In genomic region chr5:56585466-56585865, GRCh38 we compare ENCODE assay signal across 11 cellular contexts.
A peak's percentile ranks its signal among the peaks of the same experiment; 100 is the strongest.
DNase-seq lines count a peak whose midpoint lies in the region; ATAC-seq, FAIRE-seq and TF ChIP-seq lines count a peak whose summit lies in the region.
"Had no signal": no experiment of that assay in that cellular context is flagged by ENCODE, and none has a peak within 500 bp of the region (broad histone marks: within the 10 kb centered on the region; RNA-seq: fewer than 3 reads in every experiment).

No MANE protein-coding gene starts in this region.

- ATAC-seq in GM21723 (IDR thresholded peaks at IDR 0.05; ENCODE audit: unreplicated experiment) (no peak), HG03196 (IDR thresholded peaks at IDR 0.05; ENCODE audit: unreplicated experiment) (no peak)

- no peak overlapping the region for H3K27ac Mint-ChIP-seq in activated CD4-positive, alpha-beta T cell treated with anti-CD3 and anti-CD28 coated beads, Interleukin-2, amount 10 ng/mL, durations not matched to agents 7 days and 5 days

- no peak for TF ChIP-seq POLR2A in thyroid gland (IDR thresholded peaks at IDR 0.05)

- H3K9me3 Mint-ChIP-seq in activated CD4-positive, alpha-beta T cell treated with anti-CD3 and anti-CD28 coated beads, Interleukin-2, amount 10 ng/mL, durations not matched to agents 7 days and 5 days = peaks cover 12% of the 10 kb centered on the region

- no peaks in the 10 kb centered on the region for H3K27me3 ChIP-seq in left ventricle myocardium inferior (ENCODE audit: low read depth)
- no peaks in the 10 kb centered on the region for H3K27me3 ChIP-seq in thyroid gland

- H3K36me3 Mint-ChIP-seq in activated CD4-positive, alpha-beta T cell treated with anti-CD3 and anti-CD28 coated beads, Interleukin-2, amount 10 ng/mL, durations not matched to agents 7 days and 5 days (ENCODE audit: low read depth) = peaks cover 21% of the 10 kb centered on the region

- peaks cover 50% of the 10 kb centered on the region for H3K4me1 Mint-ChIP-seq in activated CD4-positive, alpha-beta T cell treated with anti-CD3 and anti-CD28 coated beads, Interleukin-2, amount 10 ng/mL, durations not matched to agents 7 days and 5 days

- H3K4me3 ChIP-seq in left ventricle myocardium inferior (peak overlapping the region; percentile 48), thyroid gland (replicated peaks in 1 of 3) (no peak overlapping the region)

- H3K27me3 Mint-ChIP-seq in activated CD4-positive, alpha-beta T cell treated with anti-CD3 and anti-CD28 coated beads, Interleukin-2, amount 10 ng/mL, durations not matched to agents 7 days and 5 days = peaks cover 7% of the 10 kb centered on the region

- H3K4me1 ChIP-seq in left ventricle myocardium inferior (peaks cover 48% of the 10 kb centered on the region), thyroid gland (peaks cover 24 to 30% of the 10 kb centered on the region in 2 donors)

- POLR2A ChIA-PET in activated CD4-positive, alpha-beta T cell treated with anti-CD3 and anti-CD28 coated beads, Interleukin-2, amount 10 ng/mL, durations not matched to agents 7 days and 5 days (lab: Charles Lee) = no interaction called here

- CTCF ChIA-PET in activated CD4-positive, alpha-beta T cell treated with anti-CD3 and anti-CD28 coated beads, Interleukin-2, amount 10 ng/mL, durations not matched to agents 7 days and 5 days (lab: Charles Lee) = interaction anchor here (1.4 kb wide), 1 partner anchor 32 kb away, joined by 3 read pairs; no protein-coding TSS in a partner anchor

- H3K36me3 ChIP-seq in left ventricle myocardium inferior (no peaks in the 10 kb centered on the region), thyroid gland (no peaks in the 10 kb centered on the region)

- 83 to 89% methylated on average over 2 of the region's 2 CpGs for whole genome bisulfite sequencing in thyroid gland, 2 donors

- no peak overlapping the region for H3K4me3 Mint-ChIP-seq in activated CD4-positive, alpha-beta T cell treated with anti-CD3 and anti-CD28 coated beads, Interleukin-2, amount 10 ng/mL, durations not matched to agents 7 days and 5 days

- TF ChIP-seq CTCF in left ventricle myocardium inferior (IDR thresholded peaks at IDR 0.05; ENCODE audit: borderline replicate concordance) (no peak), thyroid gland (IDR thresholded peaks at IDR 0.05) (no peak)

- intact Hi-C loops in left ventricle myocardium inferior (cut with micrococcal nuclease) = loop anchor here (5.0 kb wide), 1 partner anchor 103 kb away; no protein-coding TSS in a partner anchor
- intact Hi-C loops in thyroid gland (cut with DNase I) = no loop called here

- FAIRE-seq in HTR-8/SVneo (lab: Jason Lieb, UNC) = no peak

- H3K9me3 ChIP-seq in left ventricle myocardium inferior (replicated peaks) (peaks cover 13% of the 10 kb centered on the region), thyroid gland (no peaks in the 10 kb centered on the region)

- DNase-seq in activated CD4-positive, alpha-beta T cell treated with anti-CD3 and anti-CD28 coated beads, Interleukin-2, amount 10 ng/mL, durations not matched to agents 7 days and 5 days = peak; percentile 2
- DNase-seq in activated CD4-positive, alpha-beta T cell treated with anti-CD3 and anti-CD28 coated beads, Interleukin-2, amount 50 U/mL, for 48 hours = no peak
- DNase-seq in amniotic epithelial cell (ENCODE audit: low read depth) (peak; percentile 50), left ventricle myocardium inferior (no peak), thyroid gland (no peak), HTR-8/SVneo (ENCODE audit: insufficient read length, low spot score) (no peak)
- DNase-seq: ACHN, GOT3, NCI-H1048 had no signal

- H3K27ac ChIP-seq in left ventricle myocardium inferior (replicated peaks) (peak overlapping the region; percentile 84), thyroid gland (peak overlapping the region in 2 of 3 donors; percentile 19 to 52)

Comparison
In these comparisons a context has a peak if more than half of its experiments do, and no peak if none do; other contexts are left out.
1. DNase-seq: peak in activated CD4-positive, alpha-beta T cell treated with anti-CD3 and anti-CD28 coated beads, Interleukin-2, amount 10 ng/mL, durations not matched to agents 7 days and 5 days (single experiment) and amniotic epithelial cell (single experiment); none in activated CD4-positive, alpha-beta T cell treated with anti-CD3 and anti-CD28 coated beads, Interleukin-2, amount 50 U/mL, for 48 hours (0 of 2), left ventricle myocardium inferior (single experiment), thyroid gland (0 of 2) and HTR-8/SVneo (single experiment).